Comparison of ENCODE assay signal across 9 cellular contexts in the genomic region with DNA sequence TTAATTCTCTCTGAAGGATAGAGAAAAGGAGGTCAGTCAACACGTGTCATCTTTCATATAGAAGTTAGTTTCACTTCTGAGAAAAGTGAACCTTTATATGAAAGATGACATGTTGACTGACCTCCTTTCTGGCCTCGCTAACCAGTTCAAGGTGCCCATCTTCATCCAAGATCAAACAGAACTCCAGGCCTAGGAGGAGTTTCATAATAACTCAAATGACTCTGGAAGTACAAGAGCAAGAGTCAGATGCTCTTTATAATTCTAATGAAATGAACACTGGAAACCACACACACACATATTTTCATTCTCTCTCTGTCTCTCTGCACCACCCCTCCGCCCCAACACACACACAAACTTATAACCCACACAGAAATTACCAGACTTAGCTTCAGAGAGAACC. TPM values are rescaled to one million over a fixed set of nuclear protein-coding genes. Genes with fewer than 3 reads are reported as not detected.
A peak's percentile ranks its signal among the peaks of the same experiment; 100 is the strongest.
DNase-seq lines count a peak whose midpoint lies in the region; ATAC-seq and TF ChIP-seq lines count a peak whose summit lies in the region.
"Had no signal": no experiment of that assay in that cellular context is flagged by ENCODE, and none has a peak within 500 bp of the region (broad histone marks: within the 10 kb centered on the region; RNA-seq: fewer than 3 reads in every experiment).

No MANE protein-coding gene starts in this region.

- peak; percentile 63 for DNase-seq in activated CD4-positive, alpha-beta T cell treated with anti-CD3 and anti-CD28 coated beads for 36 hours
- DNase-seq in activated CD4-positive, alpha-beta T cell treated with anti-CD3 and anti-CD28 coated beads for 1 hour = no peak
- peak; percentile 45 for DNase-seq in activated naive CD4-positive, alpha-beta T cell treated with anti-CD3 and anti-CD28 coated beads, Interleukin-2, amount 50 U/mL, for 16 hours
- DNase-seq in stimulated activated naive CD4-positive, alpha-beta T cell treated with Interleukin-2 at 50 U/mL for 16 hours (lab: John Stamatoyannopoulos, UW) = peak; percentile 47
- no peak for DNase-seq in testis
- no peak for DNase-seq in Calu3
- DNase-seq in AG08396 (ENCODE audit: low spot score) = no peak
- DNase-seq: IMR-90 had no signal

- H3K4me1 ChIP-seq in testis = no peaks in the 10 kb centered on the region

- peak; percentile 47 for ATAC-seq in activated CD4-positive, alpha-beta T cell treated with anti-CD3 and anti-CD28 coated beads for 36 hours
- peak; percentile 36 for ATAC-seq in HG03108 (IDR thresholded peaks at IDR 0.05; ENCODE audit: unreplicated experiment)

- H3K4me1 Mint-ChIP-seq in activated CD4-positive, alpha-beta T cell treated with anti-CD3 and anti-CD28 coated beads for 36 hours = peaks cover 94% of the 10 kb centered on the region
- H3K4me1 Mint-ChIP-seq in Calu3 (ENCODE audit: low read depth, unreplicated experiment) = peaks cover 9% of the 10 kb centered on the region

- CTCF ChIA-PET in activated CD4-positive, alpha-beta T cell treated with anti-CD3 and anti-CD28 coated beads for 36 hours (lab: Charles Lee) = interaction anchor here (1.0 to 3.0 kb wide), 9 partner anchors 9 to 103 kb away, joined by 3 to 11 read pairs (median 6); no protein-coding TSS in a partner anchor
- CTCF ChIA-PET in Calu3 (lab: Charles Lee) = no interaction called here

- H3K27me3 Mint-ChIP-seq in activated CD4-positive, alpha-beta T cell treated with anti-CD3 and anti-CD28 coated beads for 36 hours = no peaks in the 10 kb centered on the region
- H3K27me3 Mint-ChIP-seq in Calu3 (ENCODE audit: unreplicated experiment) = no peaks in the 10 kb centered on the region

- H3K9me3 ChIP-seq in testis = no peaks in the 10 kb centered on the region

- intact Hi-C loops in activated CD4-positive, alpha-beta T cell treated with anti-CD3 and anti-CD28 coated beads for 36 hours (cut with DNase I, micrococcal nuclease) = loop anchor here (2.0 to 5.0 kb wide), 2 partner anchors 15 to 1052 kb away; no protein-coding TSS in a partner anchor
- intact Hi-C loops in testis (cut with DNase I; ENCODE audit: low total_unique reads) (no loop called here), Calu3 (cut with micrococcal nuclease; ENCODE audit: unreplicated experiment) (no loop called here)

- peaks cover 13% of the 10 kb centered on the region for H3K9me3 Mint-ChIP-seq in activated CD4-positive, alpha-beta T cell treated with anti-CD3 and anti-CD28 coated beads for 36 hours (ENCODE audit: low read depth)
- H3K9me3 Mint-ChIP-seq in Calu3 (ENCODE audit: low read depth, unreplicated experiment) = no peaks in the 10 kb centered on the region

- peak overlapping the region; percentile 67 for H3K4me3 Mint-ChIP-seq in activated CD4-positive, alpha-beta T cell treated with anti-CD3 and anti-CD28 coated beads for 36 hours
- no peak overlapping the region for H3K4me3 Mint-ChIP-seq in Calu3 (ENCODE audit: low read depth, unreplicated experiment)

- BruUV-seq in Calu3 (replicated peaks; lab: Mats Ljungman, UMichigan) = no TSS peak

- no peaks in the 10 kb centered on the region for H3K27me3 ChIP-seq in testis

- POLR2A ChIA-PET in activated CD4-positive, alpha-beta T cell treated with anti-CD3 and anti-CD28 coated beads for 36 hours (lab: Charles Lee) = interaction anchor here (0.6 to 1.2 kb wide), 2 partner anchors 13 to 88 kb away, joined by 4 to 5 read pairs; no protein-coding TSS in a partner anchor

- no peak for TF ChIP-seq CTCF in testis (IDR thresholded peaks at IDR 0.05)
- no peak for TF ChIP-seq CTCF in Calu3 (IDR thresholded peaks at IDR 0.05; ENCODE audit: unreplicated experiment)

- H3K4me3 ChIP-seq in testis = no peak overlapping the region

- no peak for TF ChIP-seq POLR2A in testis (IDR thresholded peaks at IDR 0.05)

- no peaks in the 10 kb centered on the region for H3K36me3 ChIP-seq in testis (ENCODE audit: low read depth, missing control alignments)

- 73 to 84% methylated on average over 3 of the region's 3 CpGs for WGBS in testis, 2 donors

- H3K36me3 Mint-ChIP-seq in activated CD4-positive, alpha-beta T cell treated with anti-CD3 and anti-CD28 coated beads for 36 hours (ENCODE audit: low read depth) = peaks cover 58% of the 10 kb centered on the region
- H3K36me3 Mint-ChIP-seq in Calu3 (ENCODE audit: insufficient read depth, unreplicated experiment) = no peaks in the 10 kb centered on the region

- H3K27ac Mint-ChIP-seq in activated CD4-positive, alpha-beta T cell treated with anti-CD3 and anti-CD28 coated beads for 36 hours = peak overlapping the region; percentile 93
- H3K27ac Mint-ChIP-seq in Calu3 (ENCODE audit: unreplicated experiment) = no peak overlapping the region

- no peak overlapping the region for H3K27ac ChIP-seq in testis

RNA-seq across cellular contexts. Expression of gene ANKRD44, which starts 16.3 kb away (rescaled TPM):
- total RNA-seq in activated CD4-positive, alpha-beta T cell treated with anti-CD3 and anti-CD28 coated beads for 36 hours = 100 to 1,000 TPM; 122 to 181 TPM
- total RNA-seq in testis (10 to 100 TPM; 11.5 to 14.5 TPM), Calu3 (2022) (7.1 and 10.0 TPM in 2 replicates)
- 11.2 TPM for polyA plus RNA-seq in testis (ENCODE audit: insufficient read depth, low read depth, low replicate concordance)

Comparison
In these comparisons a context has a peak if more than half of its experiments do, and no peak if none do; other contexts are left out.
1. DNase-seq: peak in activated CD4-positive, alpha-beta T cell treated with anti-CD3 and anti-CD28 coated beads for 36 hours (single experiment), activated naive CD4-positive, alpha-beta T cell treated with anti-CD3 and anti-CD28 coated beads, Interleukin-2, amount 50 U/mL, for 16 hours (single experiment) and stimulated activated naive CD4-positive, alpha-beta T cell treated with Interleukin-2 at 50 U/mL for 16 hours (single experiment); none in activated CD4-positive, alpha-beta T cell treated with anti-CD3 and anti-CD28 coated beads for 1 hour (single experiment), testis (single experiment), Calu3 (single experiment) and AG08396 (single experiment).
2. RNA of gene ANKRD44, which starts 16.3 kb away (total RNA-seq): 122 to 181 TPM in activated CD4-positive, alpha-beta T cell treated with anti-CD3 and anti-CD28 coated beads for 36 hours; 11.5 to 14.5 TPM in testis and 7.1 to 10.0 TPM in Calu3; every median in the first group is over 4 times any median in the second.
3. intact Hi-C loops: an anchor here in activated CD4-positive, alpha-beta T cell treated with anti-CD3 and anti-CD28 coated beads for 36 hours (2.0 to 5.0 kb wide); none called in testis and Calu3.